Comparison of ENCODE assay signal across 20 cellular contexts in the genomic region with DNA sequence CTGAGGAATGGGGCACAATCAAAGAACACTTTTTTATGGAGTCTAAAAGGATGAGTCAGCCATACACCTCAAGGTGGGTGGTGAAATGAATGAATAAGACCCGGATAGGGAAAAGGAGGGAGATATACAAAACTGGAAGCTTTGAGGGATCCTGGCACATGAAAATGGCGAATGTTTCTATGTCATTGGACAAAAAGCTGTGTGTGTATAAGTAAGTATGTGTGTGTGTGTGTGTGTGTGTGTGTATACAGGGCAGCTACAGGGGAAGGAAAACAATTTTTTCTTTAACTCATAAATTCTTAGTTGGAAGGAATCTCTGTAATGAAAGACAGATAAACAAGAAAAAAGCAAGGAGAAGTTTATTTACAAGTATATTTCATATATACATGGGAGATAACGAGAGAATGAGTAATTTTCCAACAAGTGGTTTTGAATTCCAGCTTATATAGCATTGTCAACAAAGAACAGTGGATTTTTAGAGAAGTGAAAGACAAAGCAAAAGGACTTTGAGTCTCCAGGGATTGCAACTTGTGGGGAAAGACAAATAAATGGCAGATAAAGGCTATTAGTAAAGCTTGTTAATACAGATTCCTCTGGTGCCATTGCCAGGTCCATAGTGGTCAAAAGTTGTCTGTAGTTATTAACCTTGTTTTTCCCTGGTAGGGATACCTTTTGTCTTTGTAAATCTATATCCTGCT.
"Had no signal": no experiment of that assay in that cellular context is flagged by ENCODE, and none has a peak within 500 bp of the region (broad histone marks: within the 10 kb centered on the region; RNA-seq: fewer than 3 reads in every experiment).

No MANE protein-coding gene starts in this region.

- H3K36me3 Mint-ChIP-seq: naive B cell had no signal

- H3K9me3 ChIP-seq: body of pancreas, left lung, pancreas, thyroid gland had no signal

- ATAC-seq: activated CD4-positive, CD25-positive, alpha-beta regulatory T cell treated with anti-CD3 and anti-CD28 coated beads, Interleukin-2, amount 50 U/mL, for 24 hours; activated CD8-positive, alpha-beta T cell treated with anti-CD3 and anti-CD28 coated beads, Interleukin-2, amount 10 ng/mL, durations not matched to agents 7 days and 5 days; body of pancreas; effector memory CD8-positive, alpha-beta T cell; left lung; pancreas had no signal

- H3K9me3 Mint-ChIP-seq: activated CD4-positive, alpha-beta T cell treated with anti-CD3 and anti-CD28 coated beads, Interleukin-2, amount 10 ng/mL, durations not matched to agents 7 days and 5 days; activated naive CD4-positive, alpha-beta T cell treated with anti-CD3 and anti-CD28 coated beads for 36 hours; activated T-cell treated with anti-CD3 and anti-CD28 coated beads, Interleukin-2, amount 50 U/mL, for 24 hours; activated T-helper 2 cell treated with anti-CD3 and anti-CD28 coated beads, Interferon-gamma antibody, Interleukin-2, Interleukin-4, amounts not matched to agents 10 μg/mL and 5 μg/mL and 100 μg/mL, durations not matched to agents 14 hours and 24 hours and 36 hours; effector memory CD8-positive, alpha-beta T cell; naive B cell had no signal

- H3K4me1 Mint-ChIP-seq: activated CD4-positive, alpha-beta T cell treated with anti-CD3 and anti-CD28 coated beads, Interleukin-2, amount 10 ng/mL, durations not matched to agents 7 days and 5 days had no signal

- H3K4me3 ChIP-seq: body of pancreas, left lung, pancreas, thyroid gland had no signal

- H3K4me1 ChIP-seq: left lung, pancreas, thyroid gland had no signal

- DNase-seq: activated CD4-positive, alpha-beta T cell treated with anti-CD3 and anti-CD28 coated beads, Interleukin-2, amount 10 ng/mL, durations not matched to agents 7 days and 5 days; activated CD8-positive, alpha-beta T cell treated with anti-CD3 and anti-CD28 coated beads, Interleukin-2, amount 10 ng/mL, durations not matched to agents 7 days and 5 days; activated naive CD4-positive, alpha-beta T cell treated with anti-CD3 and anti-CD28 coated beads for 36 hours; activated T-cell treated with anti-CD3 and anti-CD28 coated beads, Interleukin-2, amount 50 U/mL, for 24 hours; body of pancreas; caudate nucleus; effector memory CD8-positive, alpha-beta T cell; foreskin fibroblast; hippocampal formation; islet precursor cell; left lung; naive B cell; pancreas; stimulated activated CD4-positive, alpha-beta T cell treated with anti-CD3 and anti-CD28 coated beads, Interleukin-2, amount 100 ng/mL, for 24 hours; stimulated activated naive CD4-positive, alpha-beta T cell treated with Interleukin-2 at 50 U/mL for 16 hours; T1000; thyroid gland had no signal

- H3K27me3 ChIP-seq: body of pancreas, left lung, pancreas, thyroid gland had no signal

- H3K27ac Mint-ChIP-seq: activated CD4-positive, alpha-beta T cell treated with anti-CD3 and anti-CD28 coated beads, Interleukin-2, amount 10 ng/mL, durations not matched to agents 7 days and 5 days; activated CD8-positive, alpha-beta T cell treated with anti-CD3 and anti-CD28 coated beads, Interleukin-2, amount 10 ng/mL, durations not matched to agents 7 days and 5 days; activated naive CD4-positive, alpha-beta T cell treated with anti-CD3 and anti-CD28 coated beads for 36 hours; activated T-cell treated with anti-CD3 and anti-CD28 coated beads, Interleukin-2, amount 50 U/mL, for 24 hours; activated T-helper 2 cell treated with anti-CD3 and anti-CD28 coated beads, Interferon-gamma antibody, Interleukin-2, Interleukin-4, amounts not matched to agents 10 μg/mL and 5 μg/mL and 100 μg/mL, durations not matched to agents 14 hours and 24 hours and 36 hours; effector memory CD8-positive, alpha-beta T cell; naive B cell had no signal

- H3K27ac ChIP-seq: body of pancreas, epithelial cell of prostate, left lung, pancreas, thyroid gland had no signal

- FAIRE-seq: pancreas had no signal

- H3K36me3 ChIP-seq: left lung, pancreas, thyroid gland had no signal

- H3K4me3 Mint-ChIP-seq: activated CD4-positive, alpha-beta T cell treated with anti-CD3 and anti-CD28 coated beads, Interleukin-2, amount 10 ng/mL, durations not matched to agents 7 days and 5 days; activated CD8-positive, alpha-beta T cell treated with anti-CD3 and anti-CD28 coated beads, Interleukin-2, amount 10 ng/mL, durations not matched to agents 7 days and 5 days; activated naive CD4-positive, alpha-beta T cell treated with anti-CD3 and anti-CD28 coated beads for 36 hours; activated T-cell treated with anti-CD3 and anti-CD28 coated beads, Interleukin-2, amount 50 U/mL, for 24 hours; effector memory CD8-positive, alpha-beta T cell; naive B cell had no signal
